ENCODE assay signal across 8 cellular contexts in the genomic region with DNA sequence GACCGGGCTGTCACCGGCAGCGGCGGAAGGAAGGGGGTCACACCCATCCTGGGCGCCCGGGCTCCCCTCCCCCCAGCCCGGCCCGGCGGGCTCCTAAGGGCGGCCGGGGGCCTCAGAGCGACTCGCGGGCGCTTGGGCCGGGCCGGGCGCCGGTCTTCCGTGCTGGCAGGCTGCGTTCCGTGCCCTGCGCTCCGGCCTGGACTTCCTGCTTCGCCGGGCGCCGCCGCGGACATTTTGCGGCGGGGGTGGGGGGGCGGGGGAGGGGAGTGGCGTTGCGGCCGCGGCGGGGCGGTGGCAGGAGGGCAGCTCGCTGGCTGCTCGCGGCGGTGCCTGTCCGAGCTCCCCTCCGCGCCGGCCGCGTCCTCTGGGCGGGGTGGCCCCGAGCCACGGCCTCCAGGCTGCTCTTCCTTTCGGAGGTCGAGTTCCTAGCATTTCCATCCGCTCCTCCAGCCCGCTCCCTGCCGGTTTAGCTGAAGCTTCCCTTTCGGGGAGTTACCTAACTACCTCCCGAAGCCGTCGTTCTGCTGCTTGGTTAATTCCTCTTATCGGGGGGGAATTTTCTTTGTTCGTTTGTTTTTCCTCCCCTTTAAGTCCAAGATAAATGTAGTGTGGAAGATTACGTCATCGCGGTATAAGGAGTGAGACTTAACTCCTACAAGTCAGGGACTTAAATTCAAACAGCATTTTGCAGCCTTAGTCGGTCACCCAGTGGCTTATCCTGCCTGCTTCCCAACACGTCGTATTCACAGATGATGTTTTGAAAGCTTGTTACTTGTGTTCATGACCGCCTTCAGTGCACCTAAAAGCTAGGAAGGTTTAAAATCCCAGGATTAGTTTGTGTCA. TPM values are rescaled to one million over a fixed set of nuclear protein-coding genes. Genes with fewer than 3 reads are reported as not detected.
DNase-seq lines count a peak whose midpoint lies in the region; ATAC-seq and TF ChIP-seq lines count a peak whose summit lies in the region.

No MANE protein-coding gene starts in this region.

- peaks cover 15% of the 10 kb centered on the region for H3K4me1 ChIP-seq in rectal smooth muscle tissue (ENCODE audit: control insufficient read depth, insufficient read depth, low read length)

- in situ Hi-C loops in astrocyte of the spinal cord (cut with HindIII; ENCODE audit: low sequenced_read_pairs), result no loop called here

- H3K27me3 ChIP-seq in rectal smooth muscle tissue (ENCODE audit: control insufficient read depth, insufficient read depth, low read length), result no peaks in the 10 kb centered on the region

- H3K36me3 ChIP-seq in rectal smooth muscle tissue (ENCODE audit: control insufficient read depth, insufficient read depth, low read length), result no peaks in the 10 kb centered on the region

- TF ChIP-seq CTCF in astrocyte of the spinal cord (IDR thresholded peaks at IDR 0.05; ENCODE audit: low read depth, low read length), result no peak

- no peak for ATAC-seq in GM18858 (IDR thresholded peaks at IDR 0.05; ENCODE audit: unreplicated experiment)

- peak overlapping the region; percentile 59 for H3K9ac ChIP-seq in rectal smooth muscle tissue (ENCODE audit: low read length)

- H3K27ac ChIP-seq in rectal smooth muscle tissue (ENCODE audit: low read depth, low read length), result peak overlapping the region; percentile 99

- peak; percentile 70 for DNase-seq in Daoy (ENCODE audit: low read depth)
- peak; percentile 60 for DNase-seq in H4 (ENCODE audit: low spot score)
- DNase-seq in LHCN-M2 (ENCODE audit: low read depth), result peak; percentile 64
- DNase-seq in T-helper 2 cell, result peak; percentile 12 to 78 (median 54)
- DNase-seq in astrocyte of the spinal cord (ENCODE audit: low read depth, low spot score), result peak; percentile 83
- peak in 46 of 51 donors; percentile 15 to 69 (median 46) for DNase-seq in hypothalamus (lab: John Stamatoyannopoulos, UW)

- H3K4me3 ChIP-seq in astrocyte of the spinal cord (ENCODE audit: low read depth, low read length) (peak overlapping the region; percentile 87), rectal smooth muscle tissue (ENCODE audit: low read length) (peak overlapping the region; percentile 83)

RNA-seq across cellular contexts. Expression of gene CDC42, which starts 0.7 kb away (rescaled TPM):
- total RNA-seq in Daoy (2014; rRNA removed; shearing (Covaris generic)), result 404 and 424 TPM in 2 replicates
- total RNA-seq in H4 (2014; rRNA removed; shearing (Covaris generic)), result 384 and 429 TPM in 2 replicates
- 323 and 332 TPM in 2 replicates for total RNA-seq in LHCN-M2 (2014; rRNA removed)
- 254 TPM for polyA plus RNA-seq in LHCN-M2 (2012)

RNA-seq across cellular contexts. Expression of gene CELA3A, which starts 51.8 kb away (rescaled TPM):
- not detected in 2 replicates for total RNA-seq in Daoy (2014; rRNA removed; shearing (Covaris generic))
- total RNA-seq in H4 (2014; rRNA removed; shearing (Covaris generic)), result not detected in 2 replicates
- total RNA-seq in LHCN-M2 (2014; rRNA removed), result not detected in 2 replicates
- not detected for polyA plus RNA-seq in LHCN-M2 (2012)
